ENCODE assay signal across 29 cellular contexts in the genomic region with DNA sequence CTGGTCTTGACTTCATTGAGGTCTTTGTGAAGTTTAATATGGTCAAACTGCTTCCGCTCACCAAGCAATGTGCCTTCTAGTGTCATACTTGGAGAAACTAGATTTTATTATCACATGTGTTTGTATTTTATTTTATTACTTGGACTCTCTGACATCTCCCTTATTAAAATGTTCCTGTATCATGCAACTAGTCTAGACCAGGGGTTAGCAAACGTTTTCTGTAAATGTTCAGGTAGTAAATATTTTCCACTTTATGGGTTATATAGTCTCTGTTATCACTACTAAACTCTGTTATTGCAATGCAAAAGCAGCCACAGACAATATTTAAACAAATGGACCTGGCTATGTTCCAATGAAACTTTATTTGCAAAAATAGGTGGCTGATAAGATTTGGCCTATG.
"Had no signal": no experiment of that assay in that cellular context is flagged by ENCODE, and none has a peak within 500 bp of the region (broad histone marks: within the 10 kb centered on the region; RNA-seq: fewer than 3 reads in every experiment).

No MANE protein-coding gene starts in this region.

- H3K4me3 ChIP-seq: heart right ventricle, hepatocyte, left lung, lower lobe of right lung, neural progenitor cell, skin epidermis, spleen, suprapubic skin, thoracic aorta, tibial artery, upper lobe of right lung, uterus had no signal

- FAIRE-seq: keratinocyte had no signal

- H3K9me3 ChIP-seq: heart right ventricle, left lung, lower lobe of right lung, neutrophil, spleen, suprapubic skin, thoracic aorta, tibial artery, upper lobe of right lung, uterus had no signal

- ATAC-seq: heart right ventricle; left cardiac atrium; left lung; lower lobe of right lung; natural killer cell; right cardiac atrium; sciatic nerve; stimulated activated effector memory CD8-positive, alpha-beta T cell treated with anti-CD3 and anti-CD28 coated beads, Interleukin-12 subunit alpha, Interleukin-12 subunit beta, amount 100 ng/mL, for 72 hours; upper lobe of right lung had no signal

- H3K36me3 ChIP-seq: heart right ventricle, left lung, lower lobe of right lung, neural progenitor cell, neutrophil, spleen, suprapubic skin, thoracic aorta, tibial artery, upper lobe of right lung, uterus had no signal

- H3K4me1 ChIP-seq: heart right ventricle, left lung, lower lobe of right lung, neural progenitor cell, spleen, suprapubic skin, tibial artery, upper lobe of right lung, uterus had no signal

- DNase-seq: heart right ventricle; kidney glomerular epithelial cell; left cardiac atrium; left lung; lower lobe of right lung; mammary epithelial cell; mesenchymal stem cell; naive B cell; natural killer cell; nephron progenitor cell; occipital lobe; retina; right cardiac atrium; spleen; stimulated activated CD4-positive, alpha-beta T cell treated with anti-CD3 and anti-CD28 coated beads, Interleukin-4, amount 100 ng/mL, for 24 hours; stimulated activated naive CD4-positive, alpha-beta T cell; tibial artery; trophoblast cell; upper lobe of right lung; uterus had no signal
